In genomic region chr9:4519604-4520003, GRCh38 we compare ENCODE assay signal across 1 cellular context.
A peak's percentile ranks its signal among the peaks of the same experiment; 100 is the strongest.
TF ChIP-seq lines count a peak whose summit lies in the region.

No MANE protein-coding gene starts in this region.

TF ChIP-seq in K562, 482 proteins besides CTCF, POLR2A, EP300 and RAD21 (continued from another document):
- TF ChIP-seq KLF13 (tag; IDR thresholded peaks at IDR 0.05; ENCODE audit: borderline replicate concordance, low read depth) (no peak), NFE2 (IDR thresholded peaks at IDR 0.05; ENCODE audit: low read depth) (peak; percentile 49), SETDB1 (IDR thresholded peaks at IDR 0.05; ENCODE audit: low read length) (no peak)
